8 cellular contexts compared by ENCODE assay signal in the genomic region with DNA sequence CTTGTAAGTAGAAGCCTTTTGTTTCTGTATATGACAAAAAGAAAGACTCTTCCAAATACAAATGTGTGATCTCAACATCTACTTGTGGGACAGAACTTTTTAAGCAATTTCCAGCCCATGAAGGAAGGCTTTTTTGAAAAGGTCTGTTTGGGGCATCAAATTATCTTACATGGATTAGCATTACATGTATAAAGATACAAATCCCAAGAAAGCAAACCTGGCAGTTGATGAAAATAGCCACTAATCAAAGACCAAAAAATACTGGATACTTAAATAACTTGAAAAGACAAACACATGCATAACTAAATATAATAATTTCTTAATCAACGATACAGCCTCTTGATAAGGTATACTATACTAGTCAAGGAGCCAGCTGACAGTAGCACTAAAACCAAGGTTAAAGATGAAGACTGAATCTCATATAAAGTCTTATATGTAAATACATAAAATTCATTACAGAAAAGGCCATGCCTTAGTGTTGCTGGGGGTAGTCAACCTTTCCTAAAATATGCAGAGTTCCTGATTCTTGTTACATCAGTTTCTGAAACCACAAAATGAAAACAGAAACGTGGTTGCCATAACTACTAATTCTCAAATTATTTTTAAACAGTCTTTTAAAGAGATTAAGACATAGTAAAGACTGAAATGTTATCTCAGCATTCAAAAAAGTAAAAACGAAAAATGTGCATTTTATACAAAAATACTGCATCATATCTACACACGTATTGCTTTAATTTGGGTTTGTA. TPM values are rescaled to one million over a fixed set of nuclear protein-coding genes. Genes with fewer than 3 reads are reported as not detected.
A peak's percentile ranks its signal among the peaks of the same experiment; 100 is the strongest.
DNase-seq lines count a peak whose midpoint lies in the region; ATAC-seq and TF ChIP-seq lines count a peak whose summit lies in the region.

No MANE protein-coding gene starts in this region.

- H3K9me3 ChIP-seq in HEK293 (ENCODE audit: control insufficient read depth, insufficient read depth, low read depth, low read length) = no peaks in the 10 kb centered on the region
- peaks cover 4% of the 10 kb centered on the region; the same call in 1 of the 2 replicates for H3K9me3 ChIP-seq in SJSA1 (replicated peaks)
- no peaks in the 10 kb centered on the region for H3K9me3 ChIP-seq in sigmoid colon

- CTCF ChIA-PET in HEK293 (lab: Yijun Ruan, JAX) = no interaction called here

- TF ChIP-seq CTCF in HEK293 (tag by site-specific recombination; IDR thresholded peaks at IDR 0.05) (no peak), epithelial cell of esophagus (IDR thresholded peaks at IDR 0.05; ENCODE audit: insufficient read depth, low read depth, low read length, missing control alignments) (no peak), sigmoid colon (IDR thresholded peaks at IDR 0.05) (no peak)

- peaks cover 35% of the 10 kb centered on the region for H3K4me1 ChIP-seq in HEK293 (ENCODE audit: control insufficient read depth, insufficient read depth, low read length)
- peaks cover 30% of the 10 kb centered on the region for H3K4me1 ChIP-seq in SJSA1 (replicated peaks)
- H3K4me1 ChIP-seq in sigmoid colon = peaks cover 0 to 45% (median 23%) of the 10 kb centered on the region in 4 donors

- intact Hi-C loops in sigmoid colon (cut with DNase I) = no loop called here

- POLR2A ChIA-PET in HEK293 (lab: Yijun Ruan, JAX) = no interaction called here

- ATAC-seq in GM18870 (IDR thresholded peaks at IDR 0.05; ENCODE audit: unreplicated experiment) (no peak), GM21786 (IDR thresholded peaks at IDR 0.05; ENCODE audit: unreplicated experiment) (no peak)

- DNase-seq in CD1c-positive myeloid dendritic cell (ENCODE audit: extremely low spot score) = peak; percentile 89
- peak in 1 of 2 experiments; percentile 30 for DNase-seq in SJSA1 (ENCODE audit: low read depth in 1 of 2, low spot score in 2 of 2)
- DNase-seq in epithelial cell of esophagus (ENCODE audit: low read depth) = peak; percentile 26
- DNase-seq in sigmoid colon = no peak
- no peak for DNase-seq in cortex of kidney (lab: John Stamatoyannopoulos, UW)

- H3K27me3 ChIP-seq in SJSA1 (replicated peaks) = no peaks in the 10 kb centered on the region
- no peaks in the 10 kb centered on the region for H3K27me3 ChIP-seq in sigmoid colon

- no peak for TF ChIP-seq EP300 in sigmoid colon (IDR thresholded peaks at IDR 0.05)

- TF ChIP-seq POLR2A in sigmoid colon (IDR thresholded peaks at IDR 0.05) = no peak

- no peak overlapping the region for H3K4me3 ChIP-seq in HEK293 (ENCODE audit: low read depth, low read length)
- peak overlapping the region; percentile 42 for H3K4me3 ChIP-seq in SJSA1
- H3K4me3 ChIP-seq in epithelial cell of esophagus (ENCODE audit: low read length) = no peak overlapping the region
- peak overlapping the region; percentile 32 to 51 (median 40) for H3K4me3 ChIP-seq in sigmoid colon

- WGBS in sigmoid colon, 2 donors = 30 to 46% methylated on average over 4 of the region's 4 CpGs

- H3K27ac ChIP-seq in HEK293 (ENCODE audit: extremely low read depth, low read depth, low read length) (no peak overlapping the region), SJSA1 (peak overlapping the region; percentile 96), sigmoid colon (peak overlapping the region; percentile 83 to 93 (median 88))

- H3K36me3 ChIP-seq in HEK293 (ENCODE audit: control insufficient read depth in 2 of 2, insufficient read depth in 1 of 2, low read length in 2 of 2) (peaks cover 6 to 7% of the 10 kb centered on the region in 2 experiments), SJSA1 (peaks cover 40% of the 10 kb centered on the region), sigmoid colon (no peaks in the 10 kb centered on the region)

TF ChIP-seq in HEK293, 187 proteins besides CTCF, POLR2A, EP300 and RAD21:
- TF ChIP-seq, protein P1, sequence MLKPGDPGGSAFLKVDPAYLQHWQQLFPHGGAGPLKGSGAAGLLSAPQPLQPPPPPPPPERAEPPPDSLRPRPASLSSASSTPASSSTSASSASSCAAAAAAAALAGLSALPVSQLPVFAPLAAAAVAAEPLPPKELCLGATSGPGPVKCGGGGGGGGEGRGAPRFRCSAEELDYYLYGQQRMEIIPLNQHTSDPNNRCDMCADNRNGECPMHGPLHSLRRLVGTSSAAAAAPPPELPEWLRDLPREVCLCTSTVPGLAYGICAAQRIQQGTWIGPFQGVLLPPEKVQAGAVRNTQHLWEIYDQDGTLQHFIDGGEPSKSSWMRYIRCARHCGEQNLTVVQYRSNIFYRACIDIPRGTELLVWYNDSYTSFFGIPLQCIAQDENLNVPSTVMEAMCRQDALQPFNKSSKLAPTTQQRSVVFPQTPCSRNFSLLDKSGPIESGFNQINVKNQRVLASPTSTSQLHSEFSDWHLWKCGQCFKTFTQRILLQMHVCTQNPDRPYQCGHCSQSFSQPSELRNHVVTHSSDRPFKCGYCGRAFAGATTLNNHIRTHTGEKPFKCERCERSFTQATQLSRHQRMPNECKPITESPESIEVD (tag by site-specific recombination; IDR thresholded peaks at IDR 0.05) = peak; percentile 19; the same call in 1 of the 2 replicates
- no peak for TF ChIP-seq ZNF174 (tag by site-specific recombination; IDR thresholded peaks at IDR 0.05)

RNA-seq across cellular contexts. Expression of a gene that starts 2.0 kb away (rescaled TPM):
- 71.6 and 83.0 TPM in 2 replicates for total RNA-seq in SJSA1 (2014; rRNA removed; shearing (Covaris generic))
- total RNA-seq in sigmoid colon = 10 to 100 TPM; 41.5 to 64.5 (median 49.1) TPM
- polyA plus RNA-seq in sigmoid colon = 10 to 100 TPM; 13.4 to 15.6 (median 14.8) TPM

Comparison
In these comparisons a context has a peak if more than half of its experiments do, and no peak if none do; other contexts are left out.
1. DNase-seq: peak in CD1c-positive myeloid dendritic cell (single experiment) and epithelial cell of esophagus (single experiment); none in sigmoid colon (single experiment) and cortex of kidney (single experiment).
2. H3K4me3 ChIP-seq: peak in SJSA1 (single experiment) and sigmoid colon (4 of 4); none in HEK293 (single experiment) and epithelial cell of esophagus (single experiment).